In the genomic region with DNA sequence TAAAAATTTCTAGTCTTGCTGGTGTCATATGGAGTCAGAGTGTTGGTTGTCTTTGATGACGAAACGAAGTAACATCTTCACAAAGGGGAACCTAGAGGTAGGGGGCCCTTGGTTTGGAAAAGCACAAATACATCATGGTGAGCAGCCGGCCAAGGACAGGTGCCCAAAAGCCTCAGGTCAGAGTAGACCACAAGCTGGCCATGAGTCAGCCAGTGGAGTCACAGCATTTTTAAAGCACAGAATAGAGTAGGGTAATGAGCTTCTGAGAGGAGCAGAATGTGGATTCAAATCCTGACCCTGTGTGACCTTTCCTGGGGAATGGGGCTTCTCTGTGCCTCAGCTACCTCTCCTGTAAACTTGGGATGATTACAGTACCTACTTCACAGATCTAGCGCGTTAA, we compare ENCODE assay signal across 22 cellular contexts.
"Had no signal": no experiment of that assay in that cellular context is flagged by ENCODE, and none has a peak within 500 bp of the region (broad histone marks: within the 10 kb centered on the region; RNA-seq: fewer than 3 reads in every experiment).

No MANE protein-coding gene starts in this region.

- H3K4me1 ChIP-seq: vagina had no signal

- H3K4me3 ChIP-seq: cardiac muscle cell, esophagus muscularis mucosa, suprapubic skin, transverse colon, vagina had no signal

- H3K27ac ChIP-seq: cardiac muscle cell, esophagus muscularis mucosa, neutrophil, parathyroid adenoma, suprapubic skin, transverse colon, vagina, WERI-Rb-1 had no signal

- H3K9me3 ChIP-seq: neutrophil, suprapubic skin, vagina had no signal

- H3K27me3 ChIP-seq: vagina had no signal

- ATAC-seq: natural killer cell; stimulated activated naive CD8-positive, alpha-beta T cell treated with anti-CD3 and anti-CD28 coated beads, Interleukin-15, amount 100 ng/mL, for 72 hours; T-helper 17 cell had no signal

- DNase-seq: activated CD4-positive, alpha-beta T cell treated with anti-CD3 and anti-CD28 coated beads for 1 hour; activated CD4-positive, alpha-beta T cell treated with anti-CD3 and anti-CD28 coated beads, Interleukin-2, amount 50 U/mL, for 4 hours; dermis blood vessel endothelial cell; effector memory CD4-positive, alpha-beta T cell; hippocampal formation; kidney; mesendoderm; natural killer cell; small intestine; stimulated activated CD4-positive, alpha-beta T cell treated with anti-CD3 and anti-CD28 coated beads, Interleukin-15, amount 100 ng/mL, for 24 hours; stimulated activated CD4-positive, alpha-beta T cell treated with anti-CD3 and anti-CD28 coated beads, Interleukin-4, amount 100 ng/mL, for 1 hour; stimulated activated naive CD8-positive, alpha-beta T cell treated with anti-CD3 and anti-CD28 coated beads, Interleukin-15, amount 100 ng/mL, for 72 hours; T-helper 17 cell; transverse colon; WERI-Rb-1 had no signal

- FAIRE-seq: endothelial cell of umbilical vein, kidney, small intestine had no signal
